In genomic region chr12:8844665-8845064, GRCh38 we compare ENCODE assay signal across 16 cellular contexts. TPM values are rescaled to one million over a fixed set of nuclear protein-coding genes. Genes with fewer than 3 reads are reported as not detected.
DNase-seq lines count a peak whose midpoint lies in the region; FAIRE-seq and TF ChIP-seq lines count a peak whose summit lies in the region.
"Had no signal": no experiment of that assay in that cellular context is flagged by ENCODE, and none has a peak within 500 bp of the region (broad histone marks: within the 10 kb centered on the region; RNA-seq: fewer than 3 reads in every experiment).

No MANE protein-coding gene starts in this region.

- no peak for TF ChIP-seq CTCF in thyroid gland (IDR thresholded peaks at IDR 0.05)

- no peaks in the 10 kb centered on the region for H3K36me3 ChIP-seq in thyroid gland

- H3K4me1 ChIP-seq in thyroid gland = peaks cover 0 to 6% of the 10 kb centered on the region in 2 donors

- intact Hi-C loops in thyroid gland (cut with DNase I) = no loop called here

- no peak overlapping the region for H3K4me3 ChIP-seq in thyroid gland (replicated peaks in 1 of 3)
- H3K4me3 ChIP-seq: skin epidermis had no signal

- no peak overlapping the region for H3K27ac ChIP-seq in thyroid gland
- H3K27ac ChIP-seq: skin epidermis had no signal

- H3K27me3 ChIP-seq in thyroid gland = no peaks in the 10 kb centered on the region

- DNase-seq in NCI-H1105 treated with DMSO at 0.1 percent for 48 hours (lab: John Stamatoyannopoulos, UW) = peak; percentile 28
- no peak for DNase-seq in NCI-H1105 (lab: John Stamatoyannopoulos, UW)
- peak; percentile 46 for DNase-seq in cerebellum (ENCODE audit: low spot score)
- peak; percentile 23 for DNase-seq in kidney glomerular epithelial cell (lab: John Stamatoyannopoulos, UW)
- peak; percentile 87 for DNase-seq in thyroid gland
- DNase-seq in GM12891 (ENCODE audit: insufficient read length, low spot score) = no peak
- no peak for DNase-seq in EL
- no peak for DNase-seq in NCI-H1930 (lab: John Stamatoyannopoulos, UW)
- DNase-seq: Calu3, foreskin melanocyte, naive B cell, NCI-H526 treated with DMSO at 0.1 percent for 48 hours, SHP77 had no signal

- H3K9me3 ChIP-seq in thyroid gland = no peaks in the 10 kb centered on the region

- TF ChIP-seq POLR2A in thyroid gland (IDR thresholded peaks at IDR 0.05) (no peak), GM12891 (IDR thresholded peaks at IDR 0.05; ENCODE audit: low read depth, low read length) (no peak)

- 22 to 25% methylated on average over 11 of the region's 11 CpGs for WGBS in thyroid gland, 2 donors

- FAIRE-seq in GM12891 (lab: Jason Lieb, UNC) = no peak
- FAIRE-seq: keratinocyte had no signal

TF ChIP-seq in GM12891, 5 proteins besides CTCF, POLR2A, EP300 and RAD21:
- TF ChIP-seq POU2F2 (IDR thresholded peaks at IDR 0.05; ENCODE audit: low read depth, low read length) (no peak), PAX5 (IDR thresholded peaks at IDR 0.05; ENCODE audit: insufficient read depth, low read length, severe bottlenecking) (no peak), SPI1 (IDR thresholded peaks at IDR 0.05; ENCODE audit: low read depth, low read length) (no peak), TAF1 (IDR thresholded peaks at IDR 0.05; ENCODE audit: low read depth, low read length) (no peak), POLR2AphosphoS5 (IDR thresholded peaks at IDR 0.05; ENCODE audit: low read depth, low read length) (no peak)

RNA-seq across cellular contexts. Expression of gene A2ML1, which starts 22.2 kb away (rescaled TPM):
- total RNA-seq in cerebellum (0.36 TPM), thyroid gland (under 1 TPM in 2 of 4 donors, not detected in 2; 0.22 to 0.27 TPM)
- not detected for polyA plus RNA-seq in GM12891 (2012; ENCODE audit: low read depth, missing spikeins)
- total RNA-seq: A172 had no signal

Comparison
In these comparisons a context has a peak if more than half of its experiments do, and no peak if none do; other contexts are left out.
1. DNase-seq: peak in NCI-H1105 treated with DMSO at 0.1 percent for 48 hours (single experiment), cerebellum (single experiment), kidney glomerular epithelial cell (single experiment) and thyroid gland (2 of 2); none in NCI-H1105 (single experiment), GM12891 (single experiment), EL (single experiment) and NCI-H1930 (0 of 2).